In genomic region chr12:76551-76950, GRCh38 we compare ENCODE assay signal across 1 cellular context. TPM values are rescaled to one million over a fixed set of nuclear protein-coding genes. Genes with fewer than 3 reads are reported as not detected.
"Had no signal": no experiment of that assay in that cellular context is flagged by ENCODE, and none has a peak within 500 bp of the region (broad histone marks: within the 10 kb centered on the region; RNA-seq: fewer than 3 reads in every experiment).

No MANE protein-coding gene starts in this region.

RNA-seq across cellular contexts. Expression of gene IQSEC3, which starts 10.0 kb away (rescaled TPM):
- polyA plus RNA-seq: keratinocyte had no signal
